In the genomic region with DNA sequence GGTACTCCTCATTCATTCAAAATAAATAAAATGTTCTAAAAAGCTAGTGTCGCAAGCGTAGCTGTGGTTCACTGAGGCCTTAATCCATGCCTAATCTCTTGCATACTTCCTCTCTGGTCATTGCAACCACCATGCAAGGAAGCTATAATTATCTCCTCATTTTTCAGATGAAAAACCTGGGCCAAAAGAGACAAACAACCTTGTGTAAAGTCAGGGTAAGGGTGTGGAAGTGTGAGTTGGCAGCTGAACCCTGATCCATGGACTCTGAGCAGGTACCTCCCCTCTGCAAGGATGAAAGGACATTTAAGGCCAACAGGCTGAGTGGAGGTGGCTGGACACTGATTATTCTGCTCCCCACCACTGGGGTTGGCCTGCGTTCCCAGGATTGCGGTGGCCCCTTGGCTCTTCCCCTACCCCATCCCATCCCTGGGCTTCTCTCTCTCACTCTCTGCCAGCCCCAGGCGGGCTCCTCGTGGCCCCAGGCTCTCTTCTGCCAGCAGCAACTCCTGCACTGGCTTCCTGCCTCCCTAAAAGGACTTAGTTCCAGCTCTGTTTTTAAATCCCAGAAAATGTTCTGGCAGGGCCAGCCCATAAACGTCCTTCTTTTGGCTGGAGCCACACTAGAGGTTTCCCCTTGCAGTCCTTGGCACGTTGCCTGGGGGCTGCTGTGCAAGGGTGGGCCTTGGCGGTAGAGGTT, we compare ENCODE assay signal across 11 cellular contexts.
DNase-seq lines count a peak whose midpoint lies in the region; ATAC-seq and TF ChIP-seq lines count a peak whose summit lies in the region.
"Had no signal": no experiment of that assay in that cellular context is flagged by ENCODE, and none has a peak within 500 bp of the region (broad histone marks: within the 10 kb centered on the region; RNA-seq: fewer than 3 reads in every experiment).

No MANE protein-coding gene starts in this region.

- peaks cover 34% of the 10 kb centered on the region for H3K4me1 Mint-ChIP-seq in nephron

- peak overlapping the region in 1 of 3 experiments; percentile 42 for H3K4me3 Mint-ChIP-seq in nephron

- ATAC-seq in esophagus mucosa, result peak; percentile 18
- no peak for ATAC-seq in GM18907 (IDR thresholded peaks at IDR 0.05; ENCODE audit: unreplicated experiment)

- no peak for TF ChIP-seq CTCF in nephron (IDR thresholded peaks at IDR 0.05; ENCODE audit: unreplicated experiment in 3 of 3)

- peaks cover 4% of the 10 kb centered on the region for H3K27me3 Mint-ChIP-seq in nephron (ENCODE audit: low read depth)

- peak overlapping the region; percentile 39 to 93 (median 82) for H3K27ac Mint-ChIP-seq in nephron

- DNase-seq in AML-193 (lab: John Stamatoyannopoulos, UW), result peak; percentile 70 to 75
- DNase-seq in NCI-H446 (lab: John Stamatoyannopoulos, UW), result peak; percentile 85 to 96
- DNase-seq in iPS-NIHi11 (ENCODE audit: low spot score), result no peak
- DNase-seq in epidermal melanocyte (ENCODE audit: insufficient read length, low spot score), result no peak
- DNase-seq in NCI-H2227 treated with DMSO at 0.1 percent for 48 hours (lab: John Stamatoyannopoulos, UW), result no peak
- DNase-seq: activated CD4-positive, CD25-positive, alpha-beta regulatory T cell; GM23248; stimulated activated CD4-positive, alpha-beta T cell treated with anti-CD3 and anti-CD28 coated beads, Interleukin-4, amount 100 ng/mL, for 1 hour had no signal

- no peaks in the 10 kb centered on the region for H3K36me3 Mint-ChIP-seq in nephron (ENCODE audit: low read depth)

- no peaks in the 10 kb centered on the region for H3K9me3 Mint-ChIP-seq in nephron

Comparison
In these comparisons a context has a peak if more than half of its experiments do, and no peak if none do; other contexts are left out.
1. DNase-seq: peak in AML-193 (2 of 2) and NCI-H446 (2 of 2); none in iPS-NIHi11 (single experiment), epidermal melanocyte (single experiment) and NCI-H2227 treated with DMSO at 0.1 percent for 48 hours (single experiment).